In the genomic region with DNA sequence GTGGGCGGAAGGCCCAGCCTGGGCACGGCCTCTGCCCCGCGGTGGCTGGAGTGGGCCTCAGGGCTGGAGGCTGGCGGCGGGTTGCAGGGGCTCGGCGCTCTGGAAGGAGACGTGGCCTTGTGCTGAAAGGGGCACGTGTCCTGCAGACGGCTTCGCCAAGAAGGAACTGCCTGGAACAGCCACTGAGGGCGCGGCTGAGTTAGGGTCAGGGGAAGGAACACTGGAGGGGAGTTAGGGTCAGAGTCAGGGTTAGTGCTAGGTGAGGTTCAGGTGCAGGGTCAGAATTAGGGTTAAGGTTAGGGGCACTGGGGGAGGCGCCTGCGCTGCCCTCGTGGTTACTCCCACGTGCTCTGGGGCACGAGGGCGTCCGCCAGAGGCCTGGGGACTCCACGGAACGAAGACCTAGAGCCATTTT, we compare ENCODE assay signal across 1 cellular context.
TF ChIP-seq lines count a peak whose summit lies in the region.

No MANE protein-coding gene starts in this region.

TF ChIP-seq in IMR-90, 13 proteins besides CTCF, POLR2A, EP300 and RAD21 (continued from another document):
- no peak for TF ChIP-seq USF2 (IDR thresholded peaks at IDR 0.05; ENCODE audit: low read depth, low read length)
- TF ChIP-seq CHD1 (IDR thresholded peaks at IDR 0.05; ENCODE audit: low read depth, low read length), result no peak
- no peak for TF ChIP-seq MXI1 (IDR thresholded peaks at IDR 0.05; ENCODE audit: borderline replicate concordance, low read depth, low read length)
- TF ChIP-seq RCOR1 (IDR thresholded peaks at IDR 0.05; ENCODE audit: insufficient replicate concordance, low read length), result no peak
